In the genomic region with DNA sequence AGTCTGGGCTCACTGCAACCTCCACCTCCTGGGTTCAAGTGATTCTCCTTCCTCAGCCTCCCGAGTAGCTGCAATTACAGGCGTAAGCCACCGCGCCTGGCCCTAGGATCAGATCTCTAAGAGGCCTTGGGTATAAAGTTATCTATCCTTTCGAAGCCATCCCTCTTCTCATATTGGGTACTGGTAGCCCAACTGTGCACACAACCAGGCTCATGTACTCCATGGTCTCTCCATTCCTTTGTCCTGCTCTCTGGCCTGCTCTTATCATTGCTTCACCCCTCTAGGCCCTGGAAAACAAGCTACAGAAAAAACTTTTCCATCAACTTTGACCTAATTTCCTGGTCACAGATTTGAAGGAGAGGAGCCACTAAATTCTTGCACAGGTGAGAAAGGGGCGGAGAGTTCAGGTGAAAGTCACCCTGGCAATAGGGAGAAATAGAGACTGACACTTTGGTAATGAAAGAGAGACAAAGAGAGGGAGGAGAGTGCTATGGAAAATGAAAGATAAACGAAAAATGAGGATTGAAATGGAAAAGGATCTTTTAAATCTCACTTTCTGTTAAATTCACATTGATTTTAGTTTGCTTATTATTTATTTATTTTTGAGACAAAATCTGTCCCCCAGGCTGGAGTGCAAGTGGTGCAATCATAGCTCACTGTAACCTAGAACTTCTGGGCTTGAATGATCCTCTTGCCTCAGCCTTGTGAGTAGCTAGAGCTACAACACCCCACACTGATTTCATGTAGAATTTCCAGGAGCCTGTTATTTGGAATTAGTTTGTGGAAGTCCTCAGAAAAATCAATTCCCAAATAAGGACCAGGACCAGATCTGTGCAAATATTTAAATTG, we compare ENCODE assay signal across 1 cellular context.
TF ChIP-seq lines count a peak whose summit lies in the region.

No MANE protein-coding gene starts in this region.

TF ChIP-seq in K562, 482 proteins besides CTCF, POLR2A, EP300 and RAD21 (continued from another document and continues in another):
- TF ChIP-seq, protein P1, sequence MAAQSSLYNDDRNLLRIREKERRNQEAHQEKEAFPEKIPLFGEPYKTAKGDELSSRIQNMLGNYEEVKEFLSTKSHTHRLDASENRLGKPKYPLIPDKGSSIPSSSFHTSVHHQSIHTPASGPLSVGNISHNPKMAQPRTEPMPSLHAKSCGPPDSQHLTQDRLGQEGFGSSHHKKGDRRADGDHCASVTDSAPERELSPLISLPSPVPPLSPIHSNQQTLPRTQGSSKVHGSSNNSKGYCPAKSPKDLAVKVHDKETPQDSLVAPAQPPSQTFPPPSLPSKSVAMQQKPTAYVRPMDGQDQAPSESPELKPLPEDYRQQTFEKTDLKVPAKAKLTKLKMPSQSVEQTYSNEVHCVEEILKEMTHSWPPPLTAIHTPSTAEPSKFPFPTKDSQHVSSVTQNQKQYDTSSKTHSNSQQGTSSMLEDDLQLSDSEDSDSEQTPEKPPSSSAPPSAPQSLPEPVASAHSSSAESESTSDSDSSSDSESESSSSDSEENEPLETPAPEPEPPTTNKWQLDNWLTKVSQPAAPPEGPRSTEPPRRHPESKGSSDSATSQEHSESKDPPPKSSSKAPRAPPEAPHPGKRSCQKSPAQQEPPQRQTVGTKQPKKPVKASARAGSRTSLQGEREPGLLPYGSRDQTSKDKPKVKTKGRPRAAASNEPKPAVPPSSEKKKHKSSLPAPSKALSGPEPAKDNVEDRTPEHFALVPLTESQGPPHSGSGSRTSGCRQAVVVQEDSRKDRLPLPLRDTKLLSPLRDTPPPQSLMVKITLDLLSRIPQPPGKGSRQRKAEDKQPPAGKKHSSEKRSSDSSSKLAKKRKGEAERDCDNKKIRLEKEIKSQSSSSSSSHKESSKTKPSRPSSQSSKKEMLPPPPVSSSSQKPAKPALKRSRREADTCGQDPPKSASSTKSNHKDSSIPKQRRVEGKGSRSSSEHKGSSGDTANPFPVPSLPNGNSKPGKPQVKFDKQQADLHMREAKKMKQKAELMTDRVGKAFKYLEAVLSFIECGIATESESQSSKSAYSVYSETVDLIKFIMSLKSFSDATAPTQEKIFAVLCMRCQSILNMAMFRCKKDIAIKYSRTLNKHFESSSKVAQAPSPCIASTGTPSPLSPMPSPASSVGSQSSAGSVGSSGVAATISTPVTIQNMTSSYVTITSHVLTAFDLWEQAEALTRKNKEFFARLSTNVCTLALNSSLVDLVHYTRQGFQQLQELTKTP (IDR thresholded peaks at IDR 0.05; ENCODE audit: low read depth in 1 of 2, partially characterized antibody in 2 of 2), result no peak
- TF ChIP-seq POLR2AphosphoS5 (IDR thresholded peaks at IDR 0.05; ENCODE audit: control insufficient read depth, insufficient read depth, low read depth, low read length), result no peak; the same call in 1 of the 2 replicates
- TF ChIP-seq, protein P2, sequence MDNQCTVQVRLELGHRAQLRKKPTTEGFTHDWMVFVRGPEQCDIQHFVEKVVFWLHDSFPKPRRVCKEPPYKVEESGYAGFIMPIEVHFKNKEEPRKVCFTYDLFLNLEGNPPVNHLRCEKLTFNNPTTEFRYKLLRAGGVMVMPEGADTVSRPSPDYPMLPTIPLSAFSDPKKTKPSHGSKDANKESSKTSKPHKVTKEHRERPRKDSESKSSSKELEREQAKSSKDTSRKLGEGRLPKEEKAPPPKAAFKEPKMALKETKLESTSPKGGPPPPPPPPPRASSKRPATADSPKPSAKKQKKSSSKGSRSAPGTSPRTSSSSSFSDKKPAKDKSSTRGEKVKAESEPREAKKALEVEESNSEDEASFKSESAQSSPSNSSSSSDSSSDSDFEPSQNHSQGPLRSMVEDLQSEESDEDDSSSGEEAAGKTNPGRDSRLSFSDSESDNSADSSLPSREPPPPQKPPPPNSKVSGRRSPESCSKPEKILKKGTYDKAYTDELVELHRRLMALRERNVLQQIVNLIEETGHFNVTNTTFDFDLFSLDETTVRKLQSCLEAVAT (IDR thresholded peaks at IDR 0.05), result peak; percentile 16 to 18; a peak in 2 of 4 replicates
- TF ChIP-seq MEF2A (IDR thresholded peaks at IDR 0.05; ENCODE audit: control insufficient read depth, low read depth, low read length), result no peak
- no peak for TF ChIP-seq MEF2D (tag; conservative IDR thresholded peaks at IDR 0.05; ENCODE audit: low read depth)
- no peak for TF ChIP-seq ZBTB17 (CRISPR knock-in tag; IDR thresholded peaks at IDR 0.05)
- TF ChIP-seq PHB2 (IDR thresholded peaks at IDR 0.05; ENCODE audit: low read depth), result no peak
- TF ChIP-seq ZNF143 (CRISPR knock-in tag; IDR thresholded peaks at IDR 0.05), result no peak
- no peak for TF ChIP-seq TEAD1 (CRISPR knock-in tag; IDR thresholded peaks at IDR 0.05)
- TF ChIP-seq, protein P3, sequence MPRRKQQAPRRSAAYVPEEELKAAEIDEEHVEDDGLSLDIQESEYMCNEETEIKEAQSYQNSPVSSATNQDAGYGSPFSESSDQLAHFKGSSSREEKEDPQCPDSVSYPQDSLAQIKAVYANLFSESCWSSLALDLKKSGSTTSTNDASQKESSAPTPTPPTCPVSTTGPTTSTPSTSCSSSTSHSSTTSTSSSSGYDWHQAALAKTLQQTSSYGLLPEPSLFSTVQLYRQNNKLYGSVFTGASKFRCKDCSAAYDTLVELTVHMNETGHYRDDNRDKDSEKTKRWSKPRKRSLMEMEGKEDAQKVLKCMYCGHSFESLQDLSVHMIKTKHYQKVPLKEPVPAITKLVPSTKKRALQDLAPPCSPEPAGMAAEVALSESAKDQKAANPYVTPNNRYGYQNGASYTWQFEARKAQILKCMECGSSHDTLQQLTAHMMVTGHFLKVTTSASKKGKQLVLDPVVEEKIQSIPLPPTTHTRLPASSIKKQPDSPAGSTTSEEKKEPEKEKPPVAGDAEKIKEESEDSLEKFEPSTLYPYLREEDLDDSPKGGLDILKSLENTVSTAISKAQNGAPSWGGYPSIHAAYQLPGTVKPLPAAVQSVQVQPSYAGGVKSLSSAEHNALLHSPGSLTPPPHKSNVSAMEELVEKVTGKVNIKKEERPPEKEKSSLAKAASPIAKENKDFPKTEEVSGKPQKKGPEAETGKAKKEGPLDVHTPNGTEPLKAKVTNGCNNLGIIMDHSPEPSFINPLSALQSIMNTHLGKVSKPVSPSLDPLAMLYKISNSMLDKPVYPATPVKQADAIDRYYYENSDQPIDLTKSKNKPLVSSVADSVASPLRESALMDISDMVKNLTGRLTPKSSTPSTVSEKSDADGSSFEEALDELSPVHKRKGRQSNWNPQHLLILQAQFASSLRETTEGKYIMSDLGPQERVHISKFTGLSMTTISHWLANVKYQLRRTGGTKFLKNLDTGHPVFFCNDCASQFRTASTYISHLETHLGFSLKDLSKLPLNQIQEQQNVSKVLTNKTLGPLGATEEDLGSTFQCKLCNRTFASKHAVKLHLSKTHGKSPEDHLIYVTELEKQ (CRISPR knock-in tag; IDR thresholded peaks at IDR 0.05), result no peak
- TF ChIP-seq POLR2H (tag; IDR thresholded peaks at IDR 0.05; ENCODE audit: low read depth), result no peak; the same call in 1 of the 2 replicates
- TF ChIP-seq CBFA2T3 (IDR thresholded peaks at IDR 0.05), result no peak
- TF ChIP-seq, protein P4, sequence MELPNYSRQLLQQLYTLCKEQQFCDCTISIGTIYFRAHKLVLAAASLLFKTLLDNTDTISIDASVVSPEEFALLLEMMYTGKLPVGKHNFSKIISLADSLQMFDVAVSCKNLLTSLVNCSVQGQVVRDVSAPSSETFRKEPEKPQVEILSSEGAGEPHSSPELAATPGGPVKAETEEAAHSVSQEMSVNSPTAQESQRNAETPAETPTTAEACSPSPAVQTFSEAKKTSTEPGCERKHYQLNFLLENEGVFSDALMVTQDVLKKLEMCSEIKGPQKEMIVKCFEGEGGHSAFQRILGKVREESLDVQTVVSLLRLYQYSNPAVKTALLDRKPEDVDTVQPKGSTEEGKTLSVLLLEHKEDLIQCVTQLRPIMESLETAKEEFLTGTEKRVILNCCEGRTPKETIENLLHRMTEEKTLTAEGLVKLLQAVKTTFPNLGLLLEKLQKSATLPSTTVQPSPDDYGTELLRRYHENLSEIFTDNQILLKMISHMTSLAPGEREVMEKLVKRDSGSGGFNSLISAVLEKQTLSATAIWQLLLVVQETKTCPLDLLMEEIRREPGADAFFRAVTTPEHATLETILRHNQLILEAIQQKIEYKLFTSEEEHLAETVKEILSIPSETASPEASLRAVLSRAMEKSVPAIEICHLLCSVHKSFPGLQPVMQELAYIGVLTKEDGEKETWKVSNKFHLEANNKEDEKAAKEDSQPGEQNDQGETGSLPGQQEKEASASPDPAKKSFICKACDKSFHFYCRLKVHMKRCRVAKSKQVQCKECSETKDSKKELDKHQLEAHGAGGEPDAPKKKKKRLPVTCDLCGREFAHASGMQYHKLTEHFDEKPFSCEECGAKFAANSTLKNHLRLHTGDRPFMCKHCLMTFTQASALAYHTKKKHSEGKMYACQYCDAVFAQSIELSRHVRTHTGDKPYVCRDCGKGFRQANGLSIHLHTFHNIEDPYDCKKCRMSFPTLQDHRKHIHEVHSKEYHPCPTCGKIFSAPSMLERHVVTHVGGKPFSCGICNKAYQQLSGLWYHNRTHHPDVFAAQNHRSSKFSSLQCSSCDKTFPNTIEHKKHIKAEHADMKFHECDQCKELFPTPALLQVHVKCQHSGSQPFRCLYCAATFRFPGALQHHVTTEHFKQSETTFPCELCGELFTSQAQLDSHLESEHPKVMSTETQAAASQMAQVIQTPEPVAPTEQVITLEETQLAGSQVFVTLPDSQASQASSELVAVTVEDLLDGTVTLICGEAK (IDR thresholded peaks at IDR 0.05), result no peak
- TF ChIP-seq, protein P4 (CRISPR knock-in tag; IDR thresholded peaks at IDR 0.05), result no peak
- no peak for TF ChIP-seq ZNF699 (CRISPR knock-in tag; IDR thresholded peaks at IDR 0.05; ENCODE audit: insufficient replicate concordance)
- TF ChIP-seq, protein P5, sequence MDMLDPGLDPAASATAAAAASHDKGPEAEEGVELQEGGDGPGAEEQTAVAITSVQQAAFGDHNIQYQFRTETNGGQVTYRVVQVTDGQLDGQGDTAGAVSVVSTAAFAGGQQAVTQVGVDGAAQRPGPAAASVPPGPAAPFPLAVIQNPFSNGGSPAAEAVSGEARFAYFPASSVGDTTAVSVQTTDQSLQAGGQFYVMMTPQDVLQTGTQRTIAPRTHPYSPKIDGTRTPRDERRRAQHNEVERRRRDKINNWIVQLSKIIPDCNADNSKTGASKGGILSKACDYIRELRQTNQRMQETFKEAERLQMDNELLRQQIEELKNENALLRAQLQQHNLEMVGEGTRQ (CRISPR knock-in tag; IDR thresholded peaks at IDR 0.05), result no peak
- no peak for TF ChIP-seq MAFF (IDR thresholded peaks at IDR 0.05; ENCODE audit: low read length)
- no peak for TF ChIP-seq NFRKB (IDR thresholded peaks at IDR 0.05; ENCODE audit: low read depth)
- TF ChIP-seq ESRRA (IDR thresholded peaks at IDR 0.05; ENCODE audit: borderline replicate concordance, low read depth), result no peak
- no peak for TF ChIP-seq ZNF121 (CRISPR knock-in tag; conservative IDR thresholded peaks at IDR 0.05)
- TF ChIP-seq TBP (optimal IDR thresholded peaks at IDR 0.05; ENCODE audit: low read depth, low read length), result no peak
- TF ChIP-seq, protein P6, sequence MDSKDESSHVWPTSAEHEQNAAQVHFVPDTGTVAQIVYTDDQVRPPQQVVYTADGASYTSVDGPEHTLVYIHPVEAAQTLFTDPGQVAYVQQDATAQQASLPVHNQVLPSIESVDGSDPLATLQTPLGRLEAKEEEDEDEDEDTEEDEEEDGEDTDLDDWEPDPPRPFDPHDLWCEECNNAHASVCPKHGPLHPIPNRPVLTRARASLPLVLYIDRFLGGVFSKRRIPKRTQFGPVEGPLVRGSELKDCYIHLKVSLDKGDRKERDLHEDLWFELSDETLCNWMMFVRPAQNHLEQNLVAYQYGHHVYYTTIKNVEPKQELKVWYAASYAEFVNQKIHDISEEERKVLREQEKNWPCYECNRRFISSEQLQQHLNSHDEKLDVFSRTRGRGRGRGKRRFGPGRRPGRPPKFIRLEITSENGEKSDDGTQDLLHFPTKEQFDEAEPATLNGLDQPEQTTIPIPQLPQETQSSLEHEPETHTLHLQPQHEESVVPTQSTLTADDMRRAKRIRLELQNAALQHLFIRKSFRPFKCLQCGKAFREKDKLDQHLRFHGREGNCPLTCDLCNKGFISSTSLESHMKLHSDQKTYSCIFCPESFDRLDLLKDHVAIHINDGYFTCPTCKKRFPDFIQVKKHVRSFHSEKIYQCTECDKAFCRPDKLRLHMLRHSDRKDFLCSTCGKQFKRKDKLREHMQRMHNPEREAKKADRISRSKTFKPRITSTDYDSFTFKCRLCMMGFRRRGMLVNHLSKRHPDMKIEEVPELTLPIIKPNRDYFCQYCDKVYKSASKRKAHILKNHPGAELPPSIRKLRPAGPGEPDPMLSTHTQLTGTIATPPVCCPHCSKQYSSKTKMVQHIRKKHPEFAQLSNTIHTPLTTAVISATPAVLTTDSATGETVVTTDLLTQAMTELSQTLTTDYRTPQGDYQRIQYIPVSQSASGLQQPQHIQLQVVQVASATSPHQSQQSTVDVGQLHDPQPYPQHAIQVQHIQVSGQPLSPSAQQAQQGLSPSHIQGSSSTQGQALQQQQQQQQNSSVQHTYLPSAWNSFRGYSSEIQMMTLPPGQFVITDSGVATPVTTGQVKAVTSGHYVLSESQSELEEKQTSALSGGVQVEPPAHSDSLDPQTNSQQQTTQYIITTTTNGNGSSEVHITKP (IDR thresholded peaks at IDR 0.05; ENCODE audit: partially characterized antibody), result no peak
- no peak for TF ChIP-seq SIRT6 (IDR thresholded peaks at IDR 0.05; ENCODE audit: low read depth, low read length)
- no peak for TF ChIP-seq PRMT5 (CRISPR knock-in tag; IDR thresholded peaks at IDR 0.05)
- no peak for TF ChIP-seq PPARD (CRISPR knock-in tag; IDR thresholded peaks at IDR 0.05)
- peak; percentile 83 for TF ChIP-seq ZEB2 (IDR thresholded peaks at IDR 0.05)
- TF ChIP-seq ZNF217 (CRISPR knock-in tag; IDR thresholded peaks at IDR 0.05), result no peak
- TF ChIP-seq FOXJ2 (tag; IDR thresholded peaks at IDR 0.05), result no peak
- no peak for TF ChIP-seq KLF16 (IDR thresholded peaks at IDR 0.05)
- peak; percentile 75; the same call in 1 of the 2 replicates for TF ChIP-seq ILF3 (IDR thresholded peaks at IDR 0.05; ENCODE audit: borderline replicate concordance)
- TF ChIP-seq CXXC5 (CRISPR knock-in tag; IDR thresholded peaks at IDR 0.05), result no peak
- no peak for TF ChIP-seq LARP7 (IDR thresholded peaks at IDR 0.05)
- no peak; the same call in 1 of the 2 replicates for TF ChIP-seq ZNF57 (CRISPR knock-in tag; IDR thresholded peaks at IDR 0.05)
